ENCODE assay signal across 8 cellular contexts in the genomic region with DNA sequence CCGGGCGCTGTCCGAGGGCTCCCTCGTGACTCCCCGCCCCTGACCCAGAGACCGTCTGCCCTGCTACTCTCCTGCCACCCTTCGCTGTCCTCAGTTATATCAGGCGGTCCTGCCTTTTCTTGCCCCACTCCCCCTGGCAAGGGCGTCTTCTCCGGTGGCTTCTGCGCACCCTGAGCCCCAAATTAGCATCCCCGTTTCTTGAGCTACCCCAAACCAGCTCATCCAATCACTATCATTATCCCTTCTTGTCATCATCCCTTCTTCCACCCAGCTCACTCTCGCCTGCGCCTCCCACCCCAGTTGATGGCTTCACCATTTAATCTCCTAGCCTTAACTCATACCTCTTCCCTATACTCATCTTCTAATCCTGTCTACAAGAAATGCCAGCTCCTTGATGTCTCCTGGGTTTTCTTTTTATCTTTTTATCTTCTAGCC. TPM values are rescaled to one million over a fixed set of nuclear protein-coding genes. Genes with fewer than 3 reads are reported as not detected.
DNase-seq lines count a peak whose midpoint lies in the region; ATAC-seq, FAIRE-seq and TF ChIP-seq lines count a peak whose summit lies in the region.

No MANE protein-coding gene starts in this region.

- H3K9me3 Mint-ChIP-seq in central memory CD8-positive, alpha-beta T cell: no peaks in the 10 kb centered on the region
- H3K9me3 Mint-ChIP-seq in memory B cell: no peaks in the 10 kb centered on the region

- TF ChIP-seq EP300 in upper lobe of left lung (IDR thresholded peaks at IDR 0.05): no peak

- H3K9me3 ChIP-seq in Karpas-422 (ENCODE audit: low read length) (no peaks in the 10 kb centered on the region), upper lobe of left lung (no peaks in the 10 kb centered on the region)

- no peaks in the 10 kb centered on the region for H3K27me3 ChIP-seq in Karpas-422 (ENCODE audit: low read length)
- H3K27me3 ChIP-seq in upper lobe of left lung: no peaks in the 10 kb centered on the region

- H3K9me2 ChIP-seq in Karpas-422 (replicated peaks; ENCODE audit: insufficient read depth, low read length): no peaks in the 10 kb centered on the region

- no peak for TF ChIP-seq CTCF in upper lobe of left lung (IDR thresholded peaks at IDR 0.05)

- peaks cover 37% of the 10 kb centered on the region for H3K79me2 ChIP-seq in Karpas-422 (ENCODE audit: low read length)

- peak overlapping the region; percentile 88 for H3K4me3 Mint-ChIP-seq in central memory CD8-positive, alpha-beta T cell
- peak overlapping the region; percentile 98 for H3K4me3 Mint-ChIP-seq in memory B cell

- H3K27ac ChIP-seq in Karpas-422 (ENCODE audit: low read length) (peak overlapping the region; percentile 80), upper lobe of left lung (peak overlapping the region; percentile 93 to 97 (median 95))

- H3K4me3 ChIP-seq in Karpas-422 (ENCODE audit: low read length) (peak overlapping the region; percentile 92), upper lobe of left lung (peak overlapping the region; percentile 64 to 98 (median 78))

- peak; percentile 11 for ATAC-seq in central memory CD8-positive, alpha-beta T cell (replicated peaks; ENCODE audit: extremely low read depth, poor library complexity, severe bottlenecking)
- ATAC-seq in memory B cell (ENCODE audit: low read depth): peak; percentile 15
- peak in 1 of 2 donors; percentile 24 for ATAC-seq in upper lobe of left lung (ENCODE audit: low FRiP score in 2 of 2)

- peak overlapping the region; percentile 30 for H2AFZ ChIP-seq in Karpas-422 (ENCODE audit: low read length)

- FAIRE-seq in GM19239 (lab: Jason Lieb, UNC): peak; percentile 18

- TF ChIP-seq POLR2A in upper lobe of left lung (IDR thresholded peaks at IDR 0.05): no peak

- H3K9ac ChIP-seq in Karpas-422 (ENCODE audit: low read length): peak overlapping the region; percentile 86

- peaks cover 12% of the 10 kb centered on the region for H3K36me3 Mint-ChIP-seq in central memory CD8-positive, alpha-beta T cell (ENCODE audit: insufficient read depth)
- peaks cover 15% of the 10 kb centered on the region for H3K36me3 Mint-ChIP-seq in memory B cell

- 1% methylated on average over 12 to 14 of the region's 14 CpGs for WGBS in upper lobe of left lung, 2 donors

- DNase-seq in GM19239 (ENCODE audit: insufficient read length, low spot score) (no peak), Karpas-422 (peak; percentile 67), memory B cell (ENCODE audit: low spot score in 2 of 2) (no peak), upper lobe of left lung (no peak), mucosa of gallbladder (ENCODE audit: low spot score) (no peak), T1000 (lab: John Stamatoyannopoulos, UW) (no peak)
- no peak for DNase-seq in central memory CD8-positive, alpha-beta T cell (ENCODE audit: low spot score in 2 of 2)
- DNase-seq in activated CD4-positive, alpha-beta T cell treated with anti-CD3 and anti-CD28 coated beads, Interleukin-2, amount 50 U/mL, for 48 hours: no peak

- H4K20me1 ChIP-seq in Karpas-422 (ENCODE audit: insufficient read depth, low read depth, low read length): no peaks in the 10 kb centered on the region

- no peaks in the 10 kb centered on the region for H3K36me3 ChIP-seq in Karpas-422 (ENCODE audit: insufficient read depth, low read length)
- H3K36me3 ChIP-seq in upper lobe of left lung: peaks cover 0 to 11% (median 3%) of the 10 kb centered on the region in 4 donors

- peaks cover 46% of the 10 kb centered on the region for H3K4me1 Mint-ChIP-seq in central memory CD8-positive, alpha-beta T cell
- peaks cover 44% of the 10 kb centered on the region for H3K4me1 Mint-ChIP-seq in memory B cell

- peak overlapping the region; percentile 94 for H3K27ac Mint-ChIP-seq in central memory CD8-positive, alpha-beta T cell (ENCODE audit: low read depth)
- peak overlapping the region; percentile 93 for H3K27ac Mint-ChIP-seq in memory B cell

- peaks cover 54% of the 10 kb centered on the region for H3K4me1 ChIP-seq in Karpas-422 (ENCODE audit: low read length)
- peaks cover 38 to 50% (median 42%) of the 10 kb centered on the region in 4 donors for H3K4me1 ChIP-seq in upper lobe of left lung

- H3K27me3 Mint-ChIP-seq in central memory CD8-positive, alpha-beta T cell: no peaks in the 10 kb centered on the region
- no peaks in the 10 kb centered on the region for H3K27me3 Mint-ChIP-seq in memory B cell

- peak overlapping the region; percentile 77 for H3K4me2 ChIP-seq in Karpas-422 (ENCODE audit: low read depth, low read length, poor library complexity, severe bottlenecking)

RNA-seq across cellular contexts. Expression of a gene that starts 0.4 kb away (rescaled TPM):
- total RNA-seq in Karpas-422 (2014; rRNA removed; shearing (Covaris generic); ENCODE audit: low replicate concordance): 8.7 and 9.5 TPM in 2 replicates
- total RNA-seq in upper lobe of left lung (10 to 100 TPM in 4 of 6 donors, 1 to 10 TPM in 2; 7.4 to 52.4 (median 14.3) TPM), mucosa of gallbladder (13.4 TPM)

RNA-seq across cellular contexts. Expression of a gene that starts 0.5 kb away (rescaled TPM):
- 38.5 and 51.8 TPM in 2 replicates for total RNA-seq in Karpas-422 (2014; rRNA removed; shearing (Covaris generic); ENCODE audit: low replicate concordance)
- total RNA-seq in upper lobe of left lung: 10 to 100 TPM; 71.1 to 99.5 (median 79.8) TPM
- 84.3 TPM for total RNA-seq in mucosa of gallbladder

RNA-seq across cellular contexts. Expression of a gene that starts 45.5 kb away (rescaled TPM):
- total RNA-seq in Karpas-422 (2014; rRNA removed; shearing (Covaris generic); ENCODE audit: low replicate concordance): 10.3 and 11.1 TPM in 2 replicates
- 100 to 1,000 TPM in 1 of 6 donors, 10 to 100 TPM in 5; 32.5 to 128 (median 82.4) TPM for total RNA-seq in upper lobe of left lung
- total RNA-seq in mucosa of gallbladder: 21.7 TPM

RNA-seq across cellular contexts. Expression of a gene that starts 56.1 kb away (rescaled TPM):
- total RNA-seq in Karpas-422 (2014; rRNA removed; shearing (Covaris generic); ENCODE audit: low replicate concordance): 23.7 and 27.7 TPM in 2 replicates
- total RNA-seq in upper lobe of left lung (10 to 100 TPM in 5 of 6 donors, 1 to 10 TPM in 1; 9.7 to 30.2 (median 25.5) TPM), mucosa of gallbladder (45.6 TPM)

RNA-seq across cellular contexts. Expression of a gene that starts 56.1 kb away (rescaled TPM):
- total RNA-seq in Karpas-422 (2014; rRNA removed; shearing (Covaris generic); ENCODE audit: low replicate concordance): 0.07 TPM in 1 of 2 replicates, not detected in the other
- total RNA-seq in upper lobe of left lung (1 to 10 TPM in 1 of 6 donors, under 1 TPM in 4, not detected in 1; 0.09 to 1.0 (median 0.10) TPM), mucosa of gallbladder (0.09 TPM)
